In the genomic region with DNA sequence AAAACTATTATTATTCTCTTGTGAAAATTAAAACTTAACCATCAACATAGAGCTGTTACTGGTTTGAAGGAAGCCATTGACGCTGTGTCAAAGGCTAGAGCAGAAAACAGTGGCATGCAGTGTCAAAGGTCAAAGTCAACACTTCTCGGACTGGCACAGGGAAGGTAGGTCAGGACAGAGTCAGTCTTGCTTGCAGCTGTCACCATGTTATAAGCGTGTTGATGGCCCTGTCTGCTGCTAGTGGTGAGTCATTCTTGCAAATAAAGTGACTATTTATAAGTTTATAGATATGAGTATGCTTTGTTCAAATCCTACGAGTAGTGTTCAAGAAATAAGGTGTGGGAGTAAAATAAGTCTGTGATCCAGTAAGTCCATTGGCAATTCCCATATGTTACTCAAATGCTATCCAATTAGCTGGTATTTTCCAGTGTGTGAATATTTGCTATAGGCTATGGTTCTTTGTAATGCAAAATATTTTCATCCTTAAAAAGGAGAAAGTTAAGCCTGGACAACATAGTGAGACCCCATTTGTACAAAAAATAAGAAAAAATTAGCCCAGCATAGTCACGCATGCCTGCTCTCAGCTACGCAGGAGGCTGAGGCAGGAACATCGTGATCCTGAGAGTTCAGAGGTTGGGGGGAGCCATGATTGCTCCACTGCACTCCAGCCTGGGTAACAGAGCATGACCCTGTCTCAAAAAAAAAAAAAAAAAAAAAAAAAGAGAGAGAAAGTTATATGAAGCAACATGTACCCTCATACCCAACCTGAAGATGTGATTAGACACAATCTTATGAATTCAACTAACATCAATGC, we compare ENCODE assay signal across 1 cellular context.
TF ChIP-seq lines count a peak whose summit lies in the region.

No MANE protein-coding gene starts in this region.

TF ChIP-seq in GM12878, 131 proteins besides CTCF, POLR2A, EP300 and RAD21 (continued from another document and continues in another):
- TF ChIP-seq IRF3 (IDR thresholded peaks at IDR 0.05) = no peak
- no peak for TF ChIP-seq NR2C2 (IDR thresholded peaks at IDR 0.05; ENCODE audit: borderline replicate concordance, control insufficient read depth, insufficient read length, low read depth)
- no peak for TF ChIP-seq RBBP5 (conservative IDR thresholded peaks at IDR 0.05)
- peak; percentile 75 for TF ChIP-seq MEF2B (IDR thresholded peaks at IDR 0.05; ENCODE audit: partially characterized antibody, poor library complexity, severe bottlenecking)
- TF ChIP-seq PBX3 (IDR thresholded peaks at IDR 0.05; ENCODE audit: insufficient replicate concordance, low read depth, low read length) = no peak
- TF ChIP-seq BHLHE40 (IDR thresholded peaks at IDR 0.05; ENCODE audit: borderline replicate concordance in 1 of 2, low read depth in 2 of 2, low read length in 1 of 2) = no peak
- no peak; the same call in 1 of the 2 replicates for TF ChIP-seq ZSCAN29 (IDR thresholded peaks at IDR 0.05)
- TF ChIP-seq CEBPB (IDR thresholded peaks at IDR 0.05; ENCODE audit: borderline replicate concordance in 1 of 2, low read depth in 2 of 2, low read length in 2 of 2) = no peak
- TF ChIP-seq KLF5 (IDR thresholded peaks at IDR 0.05; ENCODE audit: partially characterized antibody) = no peak
- no peak for TF ChIP-seq HDGF (IDR thresholded peaks at IDR 0.05)
- no peak for TF ChIP-seq HSF1 (IDR thresholded peaks at IDR 0.05; ENCODE audit: low read depth, low read length)
- TF ChIP-seq RUNX3 (IDR thresholded peaks at IDR 0.05; ENCODE audit: low read length) = no peak; the same call in 1 of the 2 replicates
- TF ChIP-seq NFXL1 (IDR thresholded peaks at IDR 0.05; ENCODE audit: borderline replicate concordance) = no peak
- no peak for TF ChIP-seq E4F1 (IDR thresholded peaks at IDR 0.05; ENCODE audit: borderline replicate concordance, partially characterized antibody)
- no peak for TF ChIP-seq USF1 (IDR thresholded peaks at IDR 0.05; ENCODE audit: borderline replicate concordance, extremely low read length, insufficient read depth, low read depth, low read length)
- no peak for TF ChIP-seq HDAC6 (IDR thresholded peaks at IDR 0.05; ENCODE audit: unreplicated experiment)
- TF ChIP-seq RAD51 (IDR thresholded peaks at IDR 0.05) = no peak
- TF ChIP-seq, protein P1, sequence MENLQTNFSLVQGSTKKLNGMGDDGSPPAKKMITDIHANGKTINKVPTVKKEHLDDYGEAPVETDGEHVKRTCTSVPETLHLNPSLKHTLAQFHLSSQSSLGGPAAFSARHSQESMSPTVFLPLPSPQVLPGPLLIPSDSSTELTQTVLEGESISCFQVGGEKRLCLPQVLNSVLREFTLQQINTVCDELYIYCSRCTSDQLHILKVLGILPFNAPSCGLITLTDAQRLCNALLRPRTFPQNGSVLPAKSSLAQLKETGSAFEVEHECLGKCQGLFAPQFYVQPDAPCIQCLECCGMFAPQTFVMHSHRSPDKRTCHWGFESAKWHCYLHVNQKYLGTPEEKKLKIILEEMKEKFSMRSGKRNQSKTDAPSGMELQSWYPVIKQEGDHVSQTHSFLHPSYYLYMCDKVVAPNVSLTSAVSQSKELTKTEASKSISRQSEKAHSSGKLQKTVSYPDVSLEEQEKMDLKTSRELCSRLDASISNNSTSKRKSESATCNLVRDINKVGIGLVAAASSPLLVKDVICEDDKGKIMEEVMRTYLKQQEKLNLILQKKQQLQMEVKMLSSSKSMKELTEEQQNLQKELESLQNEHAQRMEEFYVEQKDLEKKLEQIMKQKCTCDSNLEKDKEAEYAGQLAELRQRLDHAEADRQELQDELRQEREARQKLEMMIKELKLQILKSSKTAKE (IDR thresholded peaks at IDR 0.05; ENCODE audit: low read depth, poor library complexity, severe bottlenecking) = peak; percentile 50
- TF ChIP-seq SP1 (IDR thresholded peaks at IDR 0.05; ENCODE audit: low read depth, low read length) = no peak
- TF ChIP-seq CBX5 (IDR thresholded peaks at IDR 0.05; ENCODE audit: low read depth) = no peak
- TF ChIP-seq LARP7 (IDR thresholded peaks at IDR 0.05) = no peak
- no peak for TF ChIP-seq SMC3 (IDR thresholded peaks at IDR 0.05; ENCODE audit: borderline replicate concordance, low read length)
- no peak for TF ChIP-seq BACH1 (IDR thresholded peaks at IDR 0.05; ENCODE audit: borderline replicate concordance)
- TF ChIP-seq POLR2AphosphoS5 (IDR thresholded peaks at IDR 0.05; ENCODE audit: low read length) = no peak
- TF ChIP-seq, protein P2, sequence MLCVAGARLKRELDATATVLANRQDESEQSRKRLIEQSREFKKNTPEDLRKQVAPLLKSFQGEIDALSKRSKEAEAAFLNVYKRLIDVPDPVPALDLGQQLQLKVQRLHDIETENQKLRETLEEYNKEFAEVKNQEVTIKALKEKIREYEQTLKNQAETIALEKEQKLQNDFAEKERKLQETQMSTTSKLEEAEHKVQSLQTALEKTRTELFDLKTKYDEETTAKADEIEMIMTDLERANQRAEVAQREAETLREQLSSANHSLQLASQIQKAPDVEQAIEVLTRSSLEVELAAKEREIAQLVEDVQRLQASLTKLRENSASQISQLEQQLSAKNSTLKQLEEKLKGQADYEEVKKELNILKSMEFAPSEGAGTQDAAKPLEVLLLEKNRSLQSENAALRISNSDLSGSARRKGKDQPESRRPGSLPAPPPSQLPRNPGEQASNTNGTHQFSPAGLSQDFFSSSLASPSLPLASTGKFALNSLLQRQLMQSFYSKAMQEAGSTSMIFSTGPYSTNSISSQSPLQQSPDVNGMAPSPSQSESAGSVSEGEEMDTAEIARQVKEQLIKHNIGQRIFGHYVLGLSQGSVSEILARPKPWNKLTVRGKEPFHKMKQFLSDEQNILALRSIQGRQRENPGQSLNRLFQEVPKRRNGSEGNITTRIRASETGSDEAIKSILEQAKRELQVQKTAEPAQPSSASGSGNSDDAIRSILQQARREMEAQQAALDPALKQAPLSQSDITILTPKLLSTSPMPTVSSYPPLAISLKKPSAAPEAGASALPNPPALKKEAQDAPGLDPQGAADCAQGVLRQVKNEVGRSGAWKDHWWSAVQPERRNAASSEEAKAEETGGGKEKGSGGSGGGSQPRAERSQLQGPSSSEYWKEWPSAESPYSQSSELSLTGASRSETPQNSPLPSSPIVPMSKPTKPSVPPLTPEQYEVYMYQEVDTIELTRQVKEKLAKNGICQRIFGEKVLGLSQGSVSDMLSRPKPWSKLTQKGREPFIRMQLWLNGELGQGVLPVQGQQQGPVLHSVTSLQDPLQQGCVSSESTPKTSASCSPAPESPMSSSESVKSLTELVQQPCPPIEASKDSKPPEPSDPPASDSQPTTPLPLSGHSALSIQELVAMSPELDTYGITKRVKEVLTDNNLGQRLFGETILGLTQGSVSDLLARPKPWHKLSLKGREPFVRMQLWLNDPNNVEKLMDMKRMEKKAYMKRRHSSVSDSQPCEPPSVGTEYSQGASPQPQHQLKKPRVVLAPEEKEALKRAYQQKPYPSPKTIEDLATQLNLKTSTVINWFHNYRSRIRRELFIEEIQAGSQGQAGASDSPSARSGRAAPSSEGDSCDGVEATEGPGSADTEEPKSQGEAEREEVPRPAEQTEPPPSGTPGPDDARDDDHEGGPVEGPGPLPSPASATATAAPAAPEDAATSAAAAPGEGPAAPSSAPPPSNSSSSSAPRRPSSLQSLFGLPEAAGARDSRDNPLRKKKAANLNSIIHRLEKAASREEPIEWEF (IDR thresholded peaks at IDR 0.05; ENCODE audit: insufficient replicate concordance, low read depth, low read length) = no peak
- no peak for TF ChIP-seq ZNF622 (IDR thresholded peaks at IDR 0.05)
- no peak for TF ChIP-seq EGR1 (IDR thresholded peaks at IDR 0.05; ENCODE audit: borderline replicate concordance in 1 of 2, low read depth in 2 of 2, low read length in 2 of 2)
- peak; percentile 82 for TF ChIP-seq NR2C1 (IDR thresholded peaks at IDR 0.05)
- TF ChIP-seq KDM1A (IDR thresholded peaks at IDR 0.05; ENCODE audit: borderline replicate concordance) = no peak
- TF ChIP-seq MTA3 (IDR thresholded peaks at IDR 0.05; ENCODE audit: borderline replicate concordance, low read length) = no peak
- TF ChIP-seq MYC (IDR thresholded peaks at IDR 0.05; ENCODE audit: insufficient read depth, insufficient read length, insufficient replicate concordance, low read length, severe bottlenecking) = no peak
- no peak for TF ChIP-seq TBL1XR1 (IDR thresholded peaks at IDR 0.05; ENCODE audit: low read depth, low read length)
- TF ChIP-seq SMARCA5 (IDR thresholded peaks at IDR 0.05) = no peak
- no peak for TF ChIP-seq NBN (IDR thresholded peaks at IDR 0.05)
- no peak for TF ChIP-seq STAT3 (IDR thresholded peaks at IDR 0.05; ENCODE audit: low read depth, low read length)
- no peak for TF ChIP-seq RB1 (IDR thresholded peaks at IDR 0.05; ENCODE audit: borderline replicate concordance)
- TF ChIP-seq SMAD1 (IDR thresholded peaks at IDR 0.05; ENCODE audit: low read depth, partially characterized antibody) = no peak
- TF ChIP-seq ZZZ3 (IDR thresholded peaks at IDR 0.05; ENCODE audit: control insufficient read depth, insufficient read length, low read depth) = no peak
- TF ChIP-seq CEBPZ (IDR thresholded peaks at IDR 0.05; ENCODE audit: low read depth, low read length) = no peak
- TF ChIP-seq FOXM1 (IDR thresholded peaks at IDR 0.05; ENCODE audit: low read depth, low read length) = no peak
- TF ChIP-seq WRNIP1 (IDR thresholded peaks at IDR 0.05; ENCODE audit: borderline replicate concordance, low read depth, low read length) = no peak
